In genomic region chr1:24391882-24392603, GRCh38 we compare ENCODE assay signal across 8 cellular contexts. TPM values are rescaled to one million over a fixed set of nuclear protein-coding genes. Genes with fewer than 3 reads are reported as not detected.
DNase-seq lines count a peak whose midpoint lies in the region; ATAC-seq and TF ChIP-seq lines count a peak whose summit lies in the region.

No MANE protein-coding gene starts in this region.

- peaks cover 47% of the 10 kb centered on the region for H3K4me1 ChIP-seq in DOHH2 (ENCODE audit: control insufficient read depth, low read length)
- peaks cover 24% of the 10 kb centered on the region for H3K4me1 ChIP-seq in HUES48 (ENCODE audit: control insufficient read depth, insufficient read depth, low read length)
- peaks cover 6% of the 10 kb centered on the region for H3K4me1 ChIP-seq in rectal smooth muscle tissue (ENCODE audit: control insufficient read depth, insufficient read depth, low read length)

- peak overlapping the region; percentile 87 for H3K27ac ChIP-seq in DOHH2 (ENCODE audit: low read depth, low read length)
- peak overlapping the region; percentile 36 for H3K27ac ChIP-seq in HUES48 (ENCODE audit: low read depth, low read length)
- peak overlapping the region; percentile 68 for H3K27ac ChIP-seq in rectal smooth muscle tissue (ENCODE audit: low read depth, low read length)

- peak overlapping the region; percentile 87 for H3K4me2 ChIP-seq in DOHH2 (ENCODE audit: low read length)

- peak; percentile 96 for TF ChIP-seq CTCF in DOHH2 (IDR thresholded peaks at IDR 0.05; ENCODE audit: low read depth, low read length, poor library complexity, severe bottlenecking)

- no peaks in the 10 kb centered on the region for H4K20me1 ChIP-seq in DOHH2 (ENCODE audit: control insufficient read depth, insufficient read depth, low read depth, low read length)

- ATAC-seq in GM21447 (IDR thresholded peaks at IDR 0.05; ENCODE audit: unreplicated experiment) = peak; percentile 74

- intact Hi-C loops in head of caudate nucleus (cut with DNase I) = loop anchor here (2.0 kb wide), 1 partner anchor 193 kb away; no protein-coding TSS in a partner anchor

- no peaks in the 10 kb centered on the region for H3K79me2 ChIP-seq in DOHH2 (ENCODE audit: control insufficient read depth, low read length)

- H3K9ac ChIP-seq in HUES48 (ENCODE audit: low read depth, low read length) (no peak overlapping the region), rectal smooth muscle tissue (ENCODE audit: low read length) (no peak overlapping the region)

- H3K36me3 ChIP-seq in DOHH2 (ENCODE audit: control insufficient read depth, low read length) (peaks cover 5% of the 10 kb centered on the region), HUES48 (ENCODE audit: control insufficient read depth, insufficient read depth, low read length) (no peaks in the 10 kb centered on the region), rectal smooth muscle tissue (ENCODE audit: control insufficient read depth, insufficient read depth, low read length) (no peaks in the 10 kb centered on the region)

- H3K9me2 ChIP-seq in DOHH2 (replicated peaks; ENCODE audit: control insufficient read depth, low read length) = no peaks in the 10 kb centered on the region

- no peaks in the 10 kb centered on the region for H3K9me3 ChIP-seq in DOHH2 (ENCODE audit: control insufficient read depth, insufficient read depth, low read length)
- H3K9me3 ChIP-seq in HUES48 (ENCODE audit: control insufficient read depth, insufficient read depth, low read length) = no peaks in the 10 kb centered on the region

- H3K4me3 ChIP-seq in DOHH2 (ENCODE audit: low read length) (peak overlapping the region; percentile 65), HUES48 (ENCODE audit: low read depth, low read length) (no peak overlapping the region), rectal smooth muscle tissue (ENCODE audit: low read length) (no peak overlapping the region)

- H3F3A ChIP-seq in DOHH2 (ENCODE audit: control insufficient read depth, insufficient read depth) = peaks cover 24% of the 10 kb centered on the region

- no peaks in the 10 kb centered on the region for H3K27me3 ChIP-seq in DOHH2 (ENCODE audit: control insufficient read depth, low read length)
- no peaks in the 10 kb centered on the region for H3K27me3 ChIP-seq in HUES48 (ENCODE audit: control insufficient read depth, insufficient read depth, low read length)
- H3K27me3 ChIP-seq in rectal smooth muscle tissue (ENCODE audit: control insufficient read depth, insufficient read depth, low read length) = no peaks in the 10 kb centered on the region

- DNase-seq in RPMI8226 = peak; percentile 80
- DNase-seq in activated naive CD4-positive, alpha-beta T cell treated with anti-CD3 and anti-CD28 coated beads, Interleukin-2, amount 50 U/mL, for 16 hours = peak; percentile 62
- peak; percentile 29 to 90 (median 74) for DNase-seq in head of caudate nucleus
- DNase-seq in occipital lobe (lab: John Stamatoyannopoulos, UW) = no peak

RNA-seq across cellular contexts. Expression of gene STPG1, which starts 21.5 kb away (rescaled TPM):
- total RNA-seq in occipital lobe = 1.9 TPM

RNA-seq across cellular contexts. Expression of gene NIPAL3, which starts 23.6 kb away (rescaled TPM):
- total RNA-seq in occipital lobe = 7.0 TPM

Comparison
In these comparisons a context has a peak if more than half of its experiments do, and no peak if none do; other contexts are left out.
1. H3K27ac ChIP-seq: peak in every context shown above with its lines; median percentile 87 in DOHH2; 68 in rectal smooth muscle tissue; 36 in HUES48.